In the genomic region with DNA sequence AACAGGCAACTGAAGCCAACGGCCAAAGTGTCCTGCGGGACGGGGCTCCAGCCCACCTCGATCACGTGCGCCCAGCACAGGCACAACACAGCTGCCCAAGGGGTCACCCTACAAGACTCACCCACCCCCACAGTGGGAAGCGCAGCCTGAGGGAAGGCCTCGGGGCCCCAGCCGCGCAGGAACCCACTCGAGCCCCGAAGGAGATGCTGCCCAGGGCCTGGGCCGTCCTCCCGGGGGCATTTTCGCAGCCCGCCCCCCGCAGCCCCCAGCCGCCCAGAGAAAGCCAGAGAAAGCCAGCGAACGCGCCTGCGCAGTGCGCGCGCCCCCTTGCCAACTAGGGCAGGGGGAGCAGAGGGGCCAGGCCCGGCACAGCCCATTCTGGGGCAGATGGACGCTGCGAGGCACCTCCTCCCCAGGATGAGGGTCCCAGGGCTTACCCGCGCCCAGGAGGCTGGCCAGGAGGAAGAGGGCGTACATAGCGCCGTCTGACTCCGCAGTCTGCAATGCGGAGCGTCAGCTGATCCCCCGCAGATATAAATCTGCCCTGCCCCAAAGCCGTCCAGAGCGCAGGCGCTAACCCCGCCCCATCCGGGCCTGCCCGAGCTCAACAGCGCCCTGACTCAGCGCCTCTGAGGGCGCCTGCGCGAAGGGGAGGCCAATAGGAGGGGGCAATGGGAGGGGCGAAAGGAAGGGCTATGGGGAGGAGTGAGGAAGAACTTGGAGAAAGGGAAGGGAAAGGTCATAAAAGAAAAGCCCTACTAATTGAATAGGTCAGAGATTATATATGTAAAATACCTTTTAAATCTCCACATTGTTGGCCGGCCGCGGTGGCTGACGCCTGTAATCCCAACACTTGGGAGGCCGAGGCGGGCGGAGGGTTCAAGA, we compare ENCODE assay signal across 8 cellular contexts. TPM values are rescaled to one million over a fixed set of nuclear protein-coding genes. Genes with fewer than 3 reads are reported as not detected.
DNase-seq lines count a peak whose midpoint lies in the region; ATAC-seq and TF ChIP-seq lines count a peak whose summit lies in the region.

A gene (minus strand): TSS at position 507 of the 885 bp plus-strand sequence. CDS start 30 bp downstream, at position 477.

- H3K9me3 ChIP-seq in BLaER1 = no peaks in the 10 kb centered on the region

- H3K27me3 ChIP-seq in BLaER1 (no peaks in the 10 kb centered on the region), layer of hippocampus (ENCODE audit: control insufficient read depth, insufficient read depth, low read length) (no peaks in the 10 kb centered on the region)

- H3K36me3 Mint-ChIP-seq in activated CD4-positive, alpha-beta T cell treated with anti-CD3 and anti-CD28 coated beads, Interleukin-2, amount 10 ng/mL, durations not matched to agents 7 days and 5 days (ENCODE audit: low read depth) = peaks cover 10% of the 10 kb centered on the region

- H3K9ac ChIP-seq in BLaER1 = peak within 1 kb of the TSS; percentile 88

- H3K36me3 ChIP-seq in BLaER1 = peaks cover 7% of the 10 kb centered on the region; the same call in 1 of the 2 replicates

- H3K4me3 ChIP-seq in BLaER1 (peak within 1 kb of the TSS; percentile 88), coronary artery (peak within 1 kb of the TSS; percentile 77)

- peak within 1 kb of the TSS; percentile 94 for H3K4me3 Mint-ChIP-seq in activated CD4-positive, alpha-beta T cell treated with anti-CD3 and anti-CD28 coated beads, Interleukin-2, amount 10 ng/mL, durations not matched to agents 7 days and 5 days

- H3K4me1 ChIP-seq in BLaER1 = peaks cover 61% of the 10 kb centered on the region

- peak; percentile 90 for ATAC-seq in GM19328 (IDR thresholded peaks at IDR 0.05; ENCODE audit: unreplicated experiment)
- ATAC-seq in HG03520 (IDR thresholded peaks at IDR 0.05; ENCODE audit: unreplicated experiment) = peak; percentile 89

- no peak for TF ChIP-seq CTCF in coronary artery (IDR thresholded peaks at IDR 0.05)

- H3K4me1 Mint-ChIP-seq in activated CD4-positive, alpha-beta T cell treated with anti-CD3 and anti-CD28 coated beads, Interleukin-2, amount 10 ng/mL, durations not matched to agents 7 days and 5 days = peaks cover 48% of the 10 kb centered on the region

- H3K27ac Mint-ChIP-seq in activated CD4-positive, alpha-beta T cell treated with anti-CD3 and anti-CD28 coated beads, Interleukin-2, amount 10 ng/mL, durations not matched to agents 7 days and 5 days = peak within 1 kb of the TSS; percentile 91

- DNase-seq in NCI-H69 (lab: John Stamatoyannopoulos, UW) = peak; percentile 95
- DNase-seq in activated CD4-positive, alpha-beta T cell treated with anti-CD3 and anti-CD28 coated beads, Interleukin-2, amount 10 ng/mL, durations not matched to agents 7 days and 5 days = peak; percentile 98
- peak; percentile 98 for DNase-seq in coronary artery (ENCODE audit: low spot score)
- DNase-seq in stimulated activated CD4-positive, alpha-beta T cell treated with anti-CD3 and anti-CD28 coated beads, Interleukin-1b, Interleukin-23, amount 100 ng/mL, for 4 hours (ENCODE audit: low read depth in 2 of 2) = peak; percentile 98

- CTCF ChIA-PET in activated CD4-positive, alpha-beta T cell treated with anti-CD3 and anti-CD28 coated beads, Interleukin-2, amount 10 ng/mL, durations not matched to agents 7 days and 5 days (lab: Charles Lee) = interaction anchor here (0.5 to 1.6 kb wide), 8 partner anchors 10 to 261 kb away, joined by 3 to 9 read pairs (median 3); a partner anchor contains a TSS

- H3K27ac ChIP-seq in BLaER1 = peak within 1 kb of the TSS; percentile 87
- peak within 1 kb of the TSS; percentile 86 to 96 for H3K27ac ChIP-seq in coronary artery
- H3K27ac ChIP-seq in layer of hippocampus (ENCODE audit: low read depth, low read length) = peak within 1 kb of the TSS; percentile 100

- H3K27me3 Mint-ChIP-seq in activated CD4-positive, alpha-beta T cell treated with anti-CD3 and anti-CD28 coated beads, Interleukin-2, amount 10 ng/mL, durations not matched to agents 7 days and 5 days = no peaks in the 10 kb centered on the region

- POLR2A ChIA-PET in activated CD4-positive, alpha-beta T cell treated with anti-CD3 and anti-CD28 coated beads, Interleukin-2, amount 10 ng/mL, durations not matched to agents 7 days and 5 days (lab: Charles Lee) = interaction anchor here (0.5 to 0.7 kb wide), 2 partner anchors 95 to 399 kb away, joined by 3 to 5 read pairs; no protein-coding TSS in a partner anchor

- no peaks in the 10 kb centered on the region for H3K9me3 Mint-ChIP-seq in activated CD4-positive, alpha-beta T cell treated with anti-CD3 and anti-CD28 coated beads, Interleukin-2, amount 10 ng/mL, durations not matched to agents 7 days and 5 days

- peaks cover 48% of the 10 kb centered on the region for H4K20me1 ChIP-seq in BLaER1

- H3K4me2 ChIP-seq in BLaER1 = peak within 1 kb of the TSS; percentile 91

RNA-seq across cellular contexts. Expression of the gene that starts here (rescaled TPM):
- 100 to 1,000 TPM; 144 to 153 TPM for total RNA-seq in activated CD4-positive, alpha-beta T cell treated with anti-CD3 and anti-CD28 coated beads, Interleukin-2, amount 10 ng/mL, durations not matched to agents 7 days and 5 days

Comparison
In these comparisons a context has a peak if more than half of its experiments do, and no peak if none do; other contexts are left out.
1. Peak in every context shown above with its lines: DNase-seq, ATAC-seq, H3K4me3 ChIP-seq and H3K27ac ChIP-seq.